Comparison of ENCODE assay signal across 14 cellular contexts in genomic region chr13:98821372-98822237, GRCh38.
DNase-seq lines count a peak whose midpoint lies in the region; ATAC-seq and TF ChIP-seq lines count a peak whose summit lies in the region.
"Had no signal": no experiment of that assay in that cellular context is flagged by ENCODE, and none has a peak within 500 bp of the region (broad histone marks: within the 10 kb centered on the region; RNA-seq: fewer than 3 reads in every experiment).

No MANE protein-coding gene starts in this region.

- H3K27ac Mint-ChIP-seq in WTC11 = peak overlapping the region; percentile 78; the same call in 1 of the 2 replicates
- peak overlapping the region; percentile 66 for H3K27ac Mint-ChIP-seq in osteocyte (ENCODE audit: unreplicated experiment)
- H3K27ac Mint-ChIP-seq in activated CD4-positive, alpha-beta memory T cell treated with anti-CD3 and anti-CD28 coated beads, Interleukin-2, amount 10 ng/mL, durations not matched to agents 7 days and 5 days = no peak overlapping the region
- H3K27ac Mint-ChIP-seq: activated B cell treated with CpG ODN at 0.5 μM for 24 hours had no signal

- no peaks in the 10 kb centered on the region for H3K27me3 Mint-ChIP-seq in WTC11 (ENCODE audit: low read depth)
- H3K27me3 Mint-ChIP-seq in osteocyte (ENCODE audit: unreplicated experiment) = no peaks in the 10 kb centered on the region
- no peaks in the 10 kb centered on the region for H3K27me3 Mint-ChIP-seq in activated CD4-positive, alpha-beta memory T cell treated with anti-CD3 and anti-CD28 coated beads, Interleukin-2, amount 10 ng/mL, durations not matched to agents 7 days and 5 days
- H3K27me3 Mint-ChIP-seq: activated B cell treated with CpG ODN at 0.5 μM for 24 hours had no signal

- H3K36me3 Mint-ChIP-seq in WTC11 (no peaks in the 10 kb centered on the region), osteocyte (ENCODE audit: unreplicated experiment) (no peaks in the 10 kb centered on the region)
- H3K36me3 Mint-ChIP-seq in activated CD4-positive, alpha-beta memory T cell treated with anti-CD3 and anti-CD28 coated beads, Interleukin-2, amount 10 ng/mL, durations not matched to agents 7 days and 5 days (ENCODE audit: low read depth) = peaks cover 48% of the 10 kb centered on the region
- H3K36me3 Mint-ChIP-seq: CD14-positive monocyte had no signal

- H3K4me3 Mint-ChIP-seq in WTC11 (no peak overlapping the region), osteocyte (ENCODE audit: unreplicated experiment) (no peak overlapping the region)
- H3K4me3 Mint-ChIP-seq in activated CD4-positive, alpha-beta memory T cell treated with anti-CD3 and anti-CD28 coated beads, Interleukin-2, amount 10 ng/mL, durations not matched to agents 7 days and 5 days = no peak overlapping the region
- H3K4me3 Mint-ChIP-seq: activated B cell treated with CpG ODN at 0.5 μM for 24 hours, CD14-positive monocyte had no signal

- ATAC-seq in WTC11 = peak; percentile 67

- POLR2A ChIA-PET in WTC11 (lab: Charles Lee) = no interaction called here
- POLR2A ChIA-PET in activated CD4-positive, alpha-beta memory T cell treated with anti-CD3 and anti-CD28 coated beads, Interleukin-2, amount 10 ng/mL, durations not matched to agents 7 days and 5 days (lab: Charles Lee) = no interaction called here

- H3K36me3 ChIP-seq in cardiac muscle cell = peaks cover 10% of the 10 kb centered on the region

- H3K27ac ChIP-seq in cardiac muscle cell = peak overlapping the region; percentile 61
- H3K27ac ChIP-seq: KMS-11, RWPE1 had no signal

- TF ChIP-seq CTCF in AG10803 (conservative IDR thresholded peaks at IDR 0.05; ENCODE audit: low read length) (no peak), WTC11 (IDR thresholded peaks at IDR 0.05) (no peak), cardiac muscle cell (IDR thresholded peaks at IDR 0.05; ENCODE audit: low read depth, low read length) (no peak), osteocyte (IDR thresholded peaks at IDR 0.05) (no peak)

- H3K27me3 ChIP-seq in cardiac muscle cell = no peaks in the 10 kb centered on the region

- no peaks in the 10 kb centered on the region for H3K9me3 ChIP-seq in cardiac muscle cell (ENCODE audit: low read depth)

- H3K4me1 Mint-ChIP-seq in WTC11 (peaks cover 37% of the 10 kb centered on the region), osteocyte (ENCODE audit: unreplicated experiment) (peaks cover 31% of the 10 kb centered on the region)
- peaks cover 8% of the 10 kb centered on the region for H3K4me1 Mint-ChIP-seq in activated CD4-positive, alpha-beta memory T cell treated with anti-CD3 and anti-CD28 coated beads, Interleukin-2, amount 10 ng/mL, durations not matched to agents 7 days and 5 days

- H3K4me3 ChIP-seq in AG10803 (ENCODE audit: low read length) (peak overlapping the region; percentile 2; the same call in 1 of the 2 replicates), cardiac muscle cell (no peak overlapping the region)

- H3K9me3 Mint-ChIP-seq in WTC11 (no peaks in the 10 kb centered on the region), osteocyte (ENCODE audit: unreplicated experiment) (no peaks in the 10 kb centered on the region)
- H3K9me3 Mint-ChIP-seq in activated CD4-positive, alpha-beta memory T cell treated with anti-CD3 and anti-CD28 coated beads, Interleukin-2, amount 10 ng/mL, durations not matched to agents 7 days and 5 days = no peaks in the 10 kb centered on the region
- H3K9me3 Mint-ChIP-seq: activated B cell treated with CpG ODN at 0.5 μM for 24 hours had no signal

- peak; percentile 89 for DNase-seq in AG10803 (ENCODE audit: low read depth)
- DNase-seq in WTC11 (ENCODE audit: low spot score) = no peak
- peak; percentile 11 to 75 for DNase-seq in cardiac muscle cell (ENCODE audit: low read depth in 1 of 2, low spot score in 1 of 2)
- no peak for DNase-seq in osteocyte (ENCODE audit: extremely low spot score, unreplicated experiment)
- no peak for DNase-seq in superior temporal gyrus (ENCODE audit: extremely low spot score)
- DNase-seq in NCI-H146 treated with DMSO at 0.1 percent for 48 hours (lab: John Stamatoyannopoulos, UW; ENCODE audit: unreplicated experiment) = no peak
- no peak for DNase-seq in activated CD4-positive, alpha-beta memory T cell treated with anti-CD3 and anti-CD28 coated beads, Interleukin-2, amount 10 ng/mL, durations not matched to agents 7 days and 5 days
- DNase-seq in NCI-H510A (lab: John Stamatoyannopoulos, UW) = no peak
- DNase-seq: activated B cell treated with CpG ODN at 0.5 μM for 24 hours; activated effector memory CD4-positive, alpha-beta T cell treated with Interleukin-2 at 50 U/mL for 16 hours; retina had no signal

- CTCF ChIA-PET in WTC11 (lab: Charles Lee) = interaction anchor here (0.8 to 1.9 kb wide), 4 partner anchors 16 to 373 kb away, joined by 3 to 8 read pairs (median 3); no protein-coding TSS in a partner anchor
- CTCF ChIA-PET in activated CD4-positive, alpha-beta memory T cell treated with anti-CD3 and anti-CD28 coated beads, Interleukin-2, amount 10 ng/mL, durations not matched to agents 7 days and 5 days (lab: Charles Lee) = interaction anchor here (1.3 to 2.0 kb wide), 2 partner anchors 12 to 18 kb away, joined by 3 to 7 read pairs; no protein-coding TSS in a partner anchor

- peaks cover 19% of the 10 kb centered on the region for H3K4me1 ChIP-seq in cardiac muscle cell (ENCODE audit: low read depth)

TF ChIP-seq in WTC11, 78 proteins besides CTCF, POLR2A, EP300 and RAD21:
- TF ChIP-seq ZNF219 (CRISPR knock-in tag; IDR thresholded peaks at IDR 0.05; ENCODE audit: borderline replicate concordance) = no peak
- 0 out of 2 replicates have a peak, but pooled peaks have one; percentile 12 for TF ChIP-seq ZNF138 (CRISPR knock-in tag; conservative IDR thresholded peaks at IDR 0.05)
- TF ChIP-seq ELF4 (CRISPR knock-in tag; IDR thresholded peaks at IDR 0.05; ENCODE audit: low read depth) = no peak

Comparison
In these comparisons a context has a peak if more than half of its experiments do, and no peak if none do; other contexts are left out.
1. DNase-seq: peak in AG10803 (single experiment) and cardiac muscle cell (2 of 2); none in WTC11 (single experiment), osteocyte (single experiment), superior temporal gyrus (single experiment), NCI-H146 treated with DMSO at 0.1 percent for 48 hours (single experiment), activated CD4-positive, alpha-beta memory T cell treated with anti-CD3 and anti-CD28 coated beads, Interleukin-2, amount 10 ng/mL, durations not matched to agents 7 days and 5 days (single experiment) and NCI-H510A (single experiment).